ENCODE assay signal across 21 cellular contexts in genomic region chr7:87608443-87608842, GRCh38. TPM values are rescaled to one million over a fixed set of nuclear protein-coding genes. Genes with fewer than 3 reads are reported as not detected.
DNase-seq lines count a peak whose midpoint lies in the region; ATAC-seq, FAIRE-seq and TF ChIP-seq lines count a peak whose summit lies in the region.
"Had no signal": no experiment of that assay in that cellular context is flagged by ENCODE, and none has a peak within 500 bp of the region (broad histone marks: within the 10 kb centered on the region; RNA-seq: fewer than 3 reads in every experiment).

No MANE protein-coding gene starts in this region.

- TF ChIP-seq POLR2A in body of pancreas (IDR thresholded peaks at IDR 0.05) = no peak

- no peak overlapping the region for H3K27ac Mint-ChIP-seq in activated T-helper 2 cell treated with anti-CD3 and anti-CD28 coated beads, Interferon-gamma antibody, Interleukin-2, Interleukin-4, amounts not matched to agents 10 μg/mL and 5 μg/mL and 100 μg/mL, durations not matched to agents 14 hours and 24 hours and 36 hours
- H3K27ac Mint-ChIP-seq: CD4-positive, CD25-positive, alpha-beta regulatory T cell had no signal

- no peaks in the 10 kb centered on the region for H3K27me3 ChIP-seq in body of pancreas
- no peaks in the 10 kb centered on the region for H3K27me3 ChIP-seq in pancreas
- H3K27me3 ChIP-seq: BE2C had no signal

- H3K9me3 Mint-ChIP-seq in activated T-helper 2 cell treated with anti-CD3 and anti-CD28 coated beads, Interferon-gamma antibody, Interleukin-2, Interleukin-4, amounts not matched to agents 10 μg/mL and 5 μg/mL and 100 μg/mL, durations not matched to agents 14 hours and 24 hours and 36 hours = no peaks in the 10 kb centered on the region
- H3K9me3 Mint-ChIP-seq: CD4-positive, CD25-positive, alpha-beta regulatory T cell had no signal

- H3K4me3 ChIP-seq in HEK293 (ENCODE audit: low read depth, low read length) (no peak overlapping the region), body of pancreas (no peak overlapping the region), pancreas (no peak overlapping the region)
- H3K4me3 ChIP-seq: HAP-1, K562 had no signal

- WGBS in body of pancreas, 2 donors = 9 to 11% methylated on average over 3 of the region's 3 CpGs
- 10 to 17% methylated on average over 3 of the region's 3 CpGs for WGBS in pancreas, 2 donors

- POLR2A ChIA-PET in HEK293 (lab: Yijun Ruan, JAX) = no interaction called here

- H3K4me3 Mint-ChIP-seq in activated T-helper 2 cell treated with anti-CD3 and anti-CD28 coated beads, Interferon-gamma antibody, Interleukin-2, Interleukin-4, amounts not matched to agents 10 μg/mL and 5 μg/mL and 100 μg/mL, durations not matched to agents 14 hours and 24 hours and 36 hours (ENCODE audit: low read depth) = no peak overlapping the region
- H3K4me3 Mint-ChIP-seq: CD4-positive, CD25-positive, alpha-beta regulatory T cell had no signal

- H3K4me1 Mint-ChIP-seq in activated T-helper 2 cell treated with anti-CD3 and anti-CD28 coated beads, Interferon-gamma antibody, Interleukin-2, Interleukin-4, amounts not matched to agents 10 μg/mL and 5 μg/mL and 100 μg/mL, durations not matched to agents 14 hours and 24 hours and 36 hours (ENCODE audit: low read depth) = no peaks in the 10 kb centered on the region
- H3K4me1 Mint-ChIP-seq: CD4-positive, CD25-positive, alpha-beta regulatory T cell had no signal

- H3K36me3 ChIP-seq in HEK293 (ENCODE audit: control insufficient read depth in 2 of 2, insufficient read depth in 1 of 2, low read length in 2 of 2) (no peaks in the 10 kb centered on the region), body of pancreas (replicated peaks in 1 of 2; ENCODE audit: insufficient read depth in 1 of 2, low read depth in 2 of 2) (no peaks in the 10 kb centered on the region), pancreas (no peaks in the 10 kb centered on the region)
- H3K36me3 ChIP-seq: BE2C, HAP-1 had no signal

- no peak for DNase-seq in body of pancreas
- peak; percentile 89 for DNase-seq in kidney glomerular epithelial cell (lab: John Stamatoyannopoulos, UW)
- no peak for DNase-seq in pancreas
- DNase-seq in amygdala (lab: John Stamatoyannopoulos, UW) = no peak
- DNase-seq in NOMO-1 treated with DMSO at 0.1 percent for 48 hours (lab: John Stamatoyannopoulos, UW; ENCODE audit: unreplicated experiment) = no peak
- no peak for DNase-seq in activated T-helper 2 cell treated with anti-CD3 and anti-CD28 coated beads, Interferon-gamma antibody, Interleukin-2, Interleukin-4, amounts not matched to agents 10 μg/mL and 5 μg/mL and 100 μg/mL, durations not matched to agents 14 hours and 24 hours and 36 hours (ENCODE audit: low spot score)
- DNase-seq: BE2C; CD4-positive, CD25-positive, alpha-beta regulatory T cell; COR-L47; NCI-H1105 treated with DMSO at 0.1 percent for 48 hours; NCI-H1694; NCI-H2081 treated with DMSO at 0.1 percent for 48 hours; NCI-H748 treated with DMSO at 0.1 percent for 48 hours; OCI-M1; SHP77 had no signal

- TF ChIP-seq CTCF in HEK293 (tag by site-specific recombination; IDR thresholded peaks at IDR 0.05) (no peak), body of pancreas (IDR thresholded peaks at IDR 0.05) (no peak), pancreas (IDR thresholded peaks at IDR 0.05) (no peak)

- CTCF ChIA-PET in HEK293 (lab: Yijun Ruan, JAX) = no interaction called here

- ATAC-seq in body of pancreas (peak; percentile 55), pancreas (peak in 1 of 4 donors; percentile 52), GM21367 (IDR thresholded peaks at IDR 0.05; ENCODE audit: unreplicated experiment) (no peak)
- ATAC-seq: K562 had no signal

- peaks cover 39% of the 10 kb centered on the region for H3K27me3 Mint-ChIP-seq in activated T-helper 2 cell treated with anti-CD3 and anti-CD28 coated beads, Interferon-gamma antibody, Interleukin-2, Interleukin-4, amounts not matched to agents 10 μg/mL and 5 μg/mL and 100 μg/mL, durations not matched to agents 14 hours and 24 hours and 36 hours (ENCODE audit: low read depth)

- peak; percentile 90 for FAIRE-seq in pancreas (lab: Jason Lieb, UNC)
- FAIRE-seq: A204.1, G401.6, K562 had no signal

- no peaks in the 10 kb centered on the region for H3K36me3 Mint-ChIP-seq in activated T-helper 2 cell treated with anti-CD3 and anti-CD28 coated beads, Interferon-gamma antibody, Interleukin-2, Interleukin-4, amounts not matched to agents 10 μg/mL and 5 μg/mL and 100 μg/mL, durations not matched to agents 14 hours and 24 hours and 36 hours (ENCODE audit: low read depth)
- H3K36me3 Mint-ChIP-seq: CD4-positive, CD25-positive, alpha-beta regulatory T cell had no signal

- no peaks in the 10 kb centered on the region for H3K4me1 ChIP-seq in HEK293 (ENCODE audit: control insufficient read depth, insufficient read depth, low read length)
- no peaks in the 10 kb centered on the region for H3K4me1 ChIP-seq in body of pancreas
- H3K4me1 ChIP-seq in pancreas = no peaks in the 10 kb centered on the region
- H3K4me1 ChIP-seq: BE2C, HAP-1 had no signal

- H3K27ac ChIP-seq in HEK293 (ENCODE audit: extremely low read depth, low read depth, low read length) (no peak overlapping the region), body of pancreas (no peak overlapping the region), pancreas (no peak overlapping the region)

- intact Hi-C loops in body of pancreas (cut with DNase I) (no loop called here), pancreas (cut with DNase I) (no loop called here)
- intact Hi-C loops in activated T-helper 2 cell treated with anti-CD3 and anti-CD28 coated beads, Interferon-gamma antibody, Interleukin-2, Interleukin-4, amounts not matched to agents 10 μg/mL and 5 μg/mL and 100 μg/mL, durations not matched to agents 14 hours and 24 hours and 36 hours (cut with micrococcal nuclease) = no loop called here

- H3K9me3 ChIP-seq in HEK293 (ENCODE audit: control insufficient read depth, insufficient read depth, low read depth, low read length) = no peaks in the 10 kb centered on the region
- H3K9me3 ChIP-seq in body of pancreas = no peaks in the 10 kb centered on the region
- peaks cover 0 to 2% (median 0%) of the 10 kb centered on the region in 4 donors for H3K9me3 ChIP-seq in pancreas
- H3K9me3 ChIP-seq: BE2C, HAP-1 had no signal

TF ChIP-seq in HEK293, 187 proteins besides CTCF, POLR2A, EP300 and RAD21:
- TF ChIP-seq SP2 (tag by site-specific recombination; IDR thresholded peaks at IDR 0.05) = no peak
- TF ChIP-seq, protein P1, sequence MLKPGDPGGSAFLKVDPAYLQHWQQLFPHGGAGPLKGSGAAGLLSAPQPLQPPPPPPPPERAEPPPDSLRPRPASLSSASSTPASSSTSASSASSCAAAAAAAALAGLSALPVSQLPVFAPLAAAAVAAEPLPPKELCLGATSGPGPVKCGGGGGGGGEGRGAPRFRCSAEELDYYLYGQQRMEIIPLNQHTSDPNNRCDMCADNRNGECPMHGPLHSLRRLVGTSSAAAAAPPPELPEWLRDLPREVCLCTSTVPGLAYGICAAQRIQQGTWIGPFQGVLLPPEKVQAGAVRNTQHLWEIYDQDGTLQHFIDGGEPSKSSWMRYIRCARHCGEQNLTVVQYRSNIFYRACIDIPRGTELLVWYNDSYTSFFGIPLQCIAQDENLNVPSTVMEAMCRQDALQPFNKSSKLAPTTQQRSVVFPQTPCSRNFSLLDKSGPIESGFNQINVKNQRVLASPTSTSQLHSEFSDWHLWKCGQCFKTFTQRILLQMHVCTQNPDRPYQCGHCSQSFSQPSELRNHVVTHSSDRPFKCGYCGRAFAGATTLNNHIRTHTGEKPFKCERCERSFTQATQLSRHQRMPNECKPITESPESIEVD (tag by site-specific recombination; IDR thresholded peaks at IDR 0.05) = 0 out of 2 replicates have a peak, but pooled peaks have one; percentile 30

RNA-seq across cellular contexts. Expression of gene ABCB1, which starts 7.8 kb away (rescaled TPM):
- total RNA-seq in body of pancreas (1 to 10 TPM; 2.3 to 3.9 TPM), pancreas (1 to 10 TPM; 1.8 to 9.7 (median 3.0) TPM)
- 1 to 10 TPM; 2.4 to 9.2 TPM for polyA plus RNA-seq in pancreas
- 1.9 and 2.0 TPM in 2 replicates for total RNA-seq in activated T-helper 2 cell treated with anti-CD3 and anti-CD28 coated beads, Interferon-gamma antibody, Interleukin-2, Interleukin-4, amounts not matched to agents 10 μg/mL and 5 μg/mL and 100 μg/mL, durations not matched to agents 14 hours and 24 hours and 36 hours

RNA-seq across cellular contexts. Expression of gene RUNDC3B, which starts 19.8 kb away (rescaled TPM):
- 1 to 10 TPM in 1 of 2 donors, under 1 TPM in 1; 0.78 to 2.6 TPM for total RNA-seq in body of pancreas
- 1 to 10 TPM in 2 of 6 donors, under 1 TPM in 4; 0.31 to 1.2 (median 0.67) TPM for total RNA-seq in pancreas
- 1 to 10 TPM in 1 of 2 donors, under 1 TPM in 1; 0.23 to 1.7 TPM for polyA plus RNA-seq in pancreas
- 0.21 TPM in 1 of 2 replicates, not detected in the other for total RNA-seq in activated T-helper 2 cell treated with anti-CD3 and anti-CD28 coated beads, Interferon-gamma antibody, Interleukin-2, Interleukin-4, amounts not matched to agents 10 μg/mL and 5 μg/mL and 100 μg/mL, durations not matched to agents 14 hours and 24 hours and 36 hours
- total RNA-seq: CD4-positive, CD25-positive, alpha-beta regulatory T cell; K562 had no signal
